In the genomic region with DNA sequence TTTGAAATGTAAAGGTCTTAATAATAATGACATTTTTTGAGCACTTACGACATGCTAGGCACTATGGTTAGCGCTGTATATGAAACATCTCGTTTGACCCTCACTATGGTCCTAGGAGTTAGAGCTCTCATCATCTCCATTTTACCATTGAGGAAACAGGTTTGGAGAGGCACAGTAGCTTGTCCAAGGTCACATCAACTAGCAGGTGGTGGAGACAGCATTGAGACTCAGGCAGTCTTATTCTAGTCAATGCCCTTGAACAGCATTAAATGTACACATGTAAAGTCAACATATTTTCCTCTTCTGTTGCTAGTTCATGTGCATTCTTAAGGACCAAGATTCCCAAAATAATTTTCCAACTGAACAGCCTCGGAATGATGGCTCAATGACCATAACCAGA, we compare ENCODE assay signal across 17 cellular contexts. TPM values are rescaled to one million over a fixed set of nuclear protein-coding genes. Genes with fewer than 3 reads are reported as not detected.
DNase-seq lines count a peak whose midpoint lies in the region; ATAC-seq, FAIRE-seq and TF ChIP-seq lines count a peak whose summit lies in the region.
"Had no signal": no experiment of that assay in that cellular context is flagged by ENCODE, and none has a peak within 500 bp of the region (broad histone marks: within the 10 kb centered on the region; RNA-seq: fewer than 3 reads in every experiment).

No MANE protein-coding gene starts in this region.

- no peak for DNase-seq in CD4-positive, alpha-beta memory T cell
- no peak for DNase-seq in GM12891 (ENCODE audit: insufficient read length, low spot score)
- DNase-seq in activated naive CD8-positive, alpha-beta T cell treated with anti-CD3 and anti-CD28 coated beads, Interleukin-2, amount 10 ng/mL, durations not matched to agents 7 days and 5 days = no peak
- DNase-seq in neural crest cell (ENCODE audit: low read depth, low spot score) = no peak
- no peak for DNase-seq in caudate nucleus (lab: John Stamatoyannopoulos, UW)
- no peak for DNase-seq in anterior cingulate cortex (lab: John Stamatoyannopoulos, UW)
- no peak for DNase-seq in OCI-M1 (lab: John Stamatoyannopoulos, UW)
- DNase-seq: C1 segment of cervical spinal cord; foreskin melanocyte; GM23248; naive B cell; NCI-H1105; NK-92 treated with Interleukin-12 subunit alpha and Interleukin-12 subunit beta, amount 100 ng/mL, for 24 hours; stimulated activated CD4-positive, alpha-beta T cell treated with anti-CD3 and anti-CD28 coated beads, Interleukin-1b, Interleukin-23, amount 100 ng/mL, for 48 hours; T1000 had no signal

- TF ChIP-seq POLR2A in GM12891 (IDR thresholded peaks at IDR 0.05; ENCODE audit: low read depth, low read length) = no peak

- H3K27ac ChIP-seq in CD4-positive, alpha-beta memory T cell (ENCODE audit: low read depth, low read length) = peak overlapping the region; percentile 79
- H3K27ac ChIP-seq in caudate nucleus (ENCODE audit: low read depth, low read length) = no peak overlapping the region
- H3K27ac ChIP-seq: GM23248, HL-60 had no signal

- H3K4me3 ChIP-seq in CD4-positive, alpha-beta memory T cell (ENCODE audit: low read length in 2 of 2) = peak overlapping the region in 1 of 2 donors; percentile 29
- H3K4me3 ChIP-seq: GM23248, K562 had no signal

- no peaks in the 10 kb centered on the region for H3K36me3 ChIP-seq in CD4-positive, alpha-beta memory T cell (ENCODE audit: insufficient read depth, low read length)

- FAIRE-seq in GM12891 (lab: Jason Lieb, UNC) = peak; percentile 5
- FAIRE-seq: K562 had no signal

- H3K27me3 Mint-ChIP-seq in CD4-positive, alpha-beta memory T cell = no peaks in the 10 kb centered on the region
- no peaks in the 10 kb centered on the region for H3K27me3 Mint-ChIP-seq in activated naive CD8-positive, alpha-beta T cell treated with anti-CD3 and anti-CD28 coated beads, Interleukin-2, amount 10 ng/mL, durations not matched to agents 7 days and 5 days
- peaks cover 18% of the 10 kb centered on the region for H3K27me3 Mint-ChIP-seq in neural crest cell (ENCODE audit: low read depth)
- H3K27me3 Mint-ChIP-seq: naive B cell had no signal

- CTCF ChIA-PET in CD4-positive, alpha-beta memory T cell (lab: Charles Lee; ENCODE audit: partially characterized antibody) = interaction anchor here (0.8 to 10.1 kb wide), 9 partner anchors 7 to 192 kb away, joined by 4 to 267 read pairs (median 120); no protein-coding TSS in a partner anchor

- H3K36me3 Mint-ChIP-seq in CD4-positive, alpha-beta memory T cell = peaks cover 9 to 51% of the 10 kb centered on the region in 2 donors
- H3K36me3 Mint-ChIP-seq in activated naive CD8-positive, alpha-beta T cell treated with anti-CD3 and anti-CD28 coated beads, Interleukin-2, amount 10 ng/mL, durations not matched to agents 7 days and 5 days = peaks cover 46% of the 10 kb centered on the region
- H3K36me3 Mint-ChIP-seq in neural crest cell (ENCODE audit: low read depth) = no peaks in the 10 kb centered on the region
- H3K36me3 Mint-ChIP-seq: naive B cell had no signal

- H3K27me3 ChIP-seq in CD4-positive, alpha-beta memory T cell (ENCODE audit: insufficient read depth, low read length) = no peaks in the 10 kb centered on the region

- POLR2A ChIA-PET in CD4-positive, alpha-beta memory T cell (lab: Charles Lee; ENCODE audit: partially characterized antibody) = interaction anchor here (4.7 to 13.6 kb wide), 10 partner anchors 7 to 192 kb away, joined by 22 to 218 read pairs (median 94); no protein-coding TSS in a partner anchor
- POLR2A ChIA-PET in activated naive CD8-positive, alpha-beta T cell treated with anti-CD3 and anti-CD28 coated beads, Interleukin-2, amount 10 ng/mL, durations not matched to agents 7 days and 5 days (lab: Charles Lee) = interaction anchor here (2.0 to 7.7 kb wide), 5 partner anchors 10 to 120 kb away, joined by 17 to 285 read pairs (median 124); no protein-coding TSS in a partner anchor

- ATAC-seq in activated naive CD8-positive, alpha-beta T cell treated with anti-CD3 and anti-CD28 coated beads, Interleukin-2, amount 10 ng/mL, durations not matched to agents 7 days and 5 days (ENCODE audit: low read depth) = no peak
- ATAC-seq: K562 had no signal

- intact Hi-C loops in CD4-positive, alpha-beta memory T cell (cut with micrococcal nuclease) = no loop called here

- peaks cover 48 to 82% (median 70%) of the 10 kb centered on the region in 4 donors for H3K4me1 Mint-ChIP-seq in CD4-positive, alpha-beta memory T cell
- H3K4me1 Mint-ChIP-seq in activated naive CD8-positive, alpha-beta T cell treated with anti-CD3 and anti-CD28 coated beads, Interleukin-2, amount 10 ng/mL, durations not matched to agents 7 days and 5 days = peaks cover 53% of the 10 kb centered on the region
- peaks cover 32% of the 10 kb centered on the region for H3K4me1 Mint-ChIP-seq in neural crest cell

- TF ChIP-seq CTCF in neural crest cell (conservative IDR thresholded peaks at IDR 0.05) = no peak

- peak overlapping the region; percentile 64 to 93 (median 85) for H3K27ac Mint-ChIP-seq in CD4-positive, alpha-beta memory T cell
- H3K27ac Mint-ChIP-seq in activated naive CD8-positive, alpha-beta T cell treated with anti-CD3 and anti-CD28 coated beads, Interleukin-2, amount 10 ng/mL, durations not matched to agents 7 days and 5 days = peak overlapping the region; percentile 81
- no peak overlapping the region for H3K27ac Mint-ChIP-seq in neural crest cell (ENCODE audit: unreplicated experiment)

- H3K9me3 Mint-ChIP-seq in CD4-positive, alpha-beta memory T cell = peaks cover 0 to 3% (median 0%) of the 10 kb centered on the region in 8 donors
- H3K9me3 Mint-ChIP-seq in activated naive CD8-positive, alpha-beta T cell treated with anti-CD3 and anti-CD28 coated beads, Interleukin-2, amount 10 ng/mL, durations not matched to agents 7 days and 5 days = peaks cover 1% of the 10 kb centered on the region
- H3K9me3 Mint-ChIP-seq in neural crest cell = no peaks in the 10 kb centered on the region
- H3K9me3 Mint-ChIP-seq: naive B cell had no signal

- H3K9me3 ChIP-seq in CD4-positive, alpha-beta memory T cell (ENCODE audit: control insufficient read depth in 1 of 2, low read length in 2 of 2) = no peaks in the 10 kb centered on the region

- H3K4me3 Mint-ChIP-seq in CD4-positive, alpha-beta memory T cell = peak overlapping the region; percentile 26 to 88 (median 70)
- H3K4me3 Mint-ChIP-seq in activated naive CD8-positive, alpha-beta T cell treated with anti-CD3 and anti-CD28 coated beads, Interleukin-2, amount 10 ng/mL, durations not matched to agents 7 days and 5 days = peak overlapping the region; percentile 70
- H3K4me3 Mint-ChIP-seq in neural crest cell = peak overlapping the region; percentile 7
- H3K4me3 Mint-ChIP-seq: naive B cell had no signal

- H3K4me1 ChIP-seq in CD4-positive, alpha-beta memory T cell (ENCODE audit: insufficient read depth, low read length) = peaks cover 68% of the 10 kb centered on the region

TF ChIP-seq in GM12891, 5 proteins besides CTCF, POLR2A, EP300 and RAD21:
- TF ChIP-seq TAF1 (IDR thresholded peaks at IDR 0.05; ENCODE audit: low read depth, low read length) (no peak), POLR2AphosphoS5 (IDR thresholded peaks at IDR 0.05; ENCODE audit: low read depth, low read length) (no peak), PAX5 (IDR thresholded peaks at IDR 0.05; ENCODE audit: insufficient read depth, low read length, severe bottlenecking) (no peak), POU2F2 (IDR thresholded peaks at IDR 0.05; ENCODE audit: low read depth, low read length) (no peak), SPI1 (IDR thresholded peaks at IDR 0.05; ENCODE audit: low read depth, low read length) (no peak)

RNA-seq across cellular contexts. Expression of a gene that starts 4.8 kb away (rescaled TPM):
- total RNA-seq in CD4-positive, alpha-beta memory T cell = 100 to 1,000 TPM; 120 TPM
- 100 to 1,000 TPM; 131 to 160 TPM for polyA plus RNA-seq in CD4-positive, alpha-beta memory T cell
- polyA plus RNA-seq in GM12891 (2012; ENCODE audit: low read depth, missing spikeins) = 12.8 TPM
- 100 to 1,000 TPM; 130 TPM for total RNA-seq in activated naive CD8-positive, alpha-beta T cell treated with anti-CD3 and anti-CD28 coated beads, Interleukin-2, amount 10 ng/mL, durations not matched to agents 7 days and 5 days
- total RNA-seq in neural crest cell = 4.2 and 4.3 TPM in 2 replicates

Comparison
In these comparisons a context has a peak if more than half of its experiments do, and no peak if none do; other contexts are left out.
1. H3K4me3 Mint-ChIP-seq: peak in every context shown above with its lines; median percentile 70 in CD4-positive, alpha-beta memory T cell; 70 in activated naive CD8-positive, alpha-beta T cell treated with anti-CD3 and anti-CD28 coated beads, Interleukin-2, amount 10 ng/mL, durations not matched to agents 7 days and 5 days; 7 in neural crest cell.
2. RNA of a gene that starts 4.8 kb away (total RNA-seq): 130 TPM in activated naive CD8-positive, alpha-beta T cell treated with anti-CD3 and anti-CD28 coated beads, Interleukin-2, amount 10 ng/mL, durations not matched to agents 7 days and 5 days and 120 TPM in CD4-positive, alpha-beta memory T cell; 4.2 to 4.3 TPM in neural crest cell; every median in the first group is over 10 times any median in the second.